Comparison of ENCODE assay signal across 9 cellular contexts in genomic region chr12:85874064-85874463, GRCh38. TPM values are rescaled to one million over a fixed set of nuclear protein-coding genes. Genes with fewer than 3 reads are reported as not detected.
DNase-seq lines count a peak whose midpoint lies in the region; ATAC-seq and TF ChIP-seq lines count a peak whose summit lies in the region.
"Had no signal": no experiment of that assay in that cellular context is flagged by ENCODE, and none has a peak within 500 bp of the region (broad histone marks: within the 10 kb centered on the region; RNA-seq: fewer than 3 reads in every experiment).

TSS of gene NTS (plus strand) at chr12:85874295. CDS start at chr12:85874404, 109 bp downstream.

- H3K27me3 Mint-ChIP-seq in neural crest cell (ENCODE audit: low read depth): peaks cover 14% of the 10 kb centered on the region

- no peaks in the 10 kb centered on the region for H3K4me1 ChIP-seq in Peyer's patch
- H3K4me1 ChIP-seq: SJCRH30 had no signal

- no peaks in the 10 kb centered on the region for H3K27me3 ChIP-seq in Peyer's patch
- H3K27me3 ChIP-seq: SJCRH30 had no signal

- no peaks in the 10 kb centered on the region for H3K36me3 Mint-ChIP-seq in neural crest cell (ENCODE audit: low read depth)

- H3K4me3 Mint-ChIP-seq in neural crest cell: peak within 1 kb of the TSS; percentile 11

- no peak within 1 kb of the TSS for H3K4me3 ChIP-seq in Peyer's patch
- H3K4me3 ChIP-seq: SJCRH30 had no signal

- peak; percentile 1 for DNase-seq in NCI-H1436 (lab: John Stamatoyannopoulos, UW)
- no peak for DNase-seq in NCI-H1436 treated with DMSO at 0.1 percent for 48 hours (lab: John Stamatoyannopoulos, UW)
- DNase-seq in Peyer's patch: no peak
- DNase-seq in neural crest cell (ENCODE audit: low read depth, low spot score): no peak
- no peak for DNase-seq in T1000 (lab: John Stamatoyannopoulos, UW)
- DNase-seq in C1 segment of cervical spinal cord (lab: John Stamatoyannopoulos, UW): no peak
- DNase-seq in DMS153 (lab: John Stamatoyannopoulos, UW): no peak

- H3K27ac Mint-ChIP-seq in neural crest cell (ENCODE audit: unreplicated experiment): no peak within 1 kb of the TSS

- no peaks in the 10 kb centered on the region for H3K9me3 ChIP-seq in Peyer's patch
- H3K9me3 ChIP-seq: SJCRH30 had no signal

- peak; percentile 84 for ATAC-seq in HG03108 (IDR thresholded peaks at IDR 0.05; ENCODE audit: unreplicated experiment)

- no peaks in the 10 kb centered on the region for H3K9me3 Mint-ChIP-seq in neural crest cell

- TF ChIP-seq POLR2A in Peyer's patch (IDR thresholded peaks at IDR 0.05): no peak

- H3K4me1 Mint-ChIP-seq in neural crest cell: peaks cover 12% of the 10 kb centered on the region

- H3K27ac ChIP-seq in Peyer's patch: no peak within 1 kb of the TSS
- H3K27ac ChIP-seq: SJCRH30 had no signal

- TF ChIP-seq CTCF in Peyer's patch (IDR thresholded peaks at IDR 0.05) (no peak), neural crest cell (conservative IDR thresholded peaks at IDR 0.05) (no peak)

- H3K36me3 ChIP-seq in Peyer's patch: no peaks in the 10 kb centered on the region
- H3K36me3 ChIP-seq: SJCRH30 had no signal

RNA-seq across cellular contexts. Expression of gene NTS, which starts in this region (rescaled TPM):
- total RNA-seq in Peyer's patch: 100 to 1,000 TPM in 1 of 4 donors, 10 to 100 TPM in 2, not detected in 1; 35.4 to 241 (median 72.8) TPM
- total RNA-seq in neural crest cell: 0.25 and 0.40 TPM in 2 replicates
- total RNA-seq: SJCRH30 had no signal
